In the genomic region with DNA sequence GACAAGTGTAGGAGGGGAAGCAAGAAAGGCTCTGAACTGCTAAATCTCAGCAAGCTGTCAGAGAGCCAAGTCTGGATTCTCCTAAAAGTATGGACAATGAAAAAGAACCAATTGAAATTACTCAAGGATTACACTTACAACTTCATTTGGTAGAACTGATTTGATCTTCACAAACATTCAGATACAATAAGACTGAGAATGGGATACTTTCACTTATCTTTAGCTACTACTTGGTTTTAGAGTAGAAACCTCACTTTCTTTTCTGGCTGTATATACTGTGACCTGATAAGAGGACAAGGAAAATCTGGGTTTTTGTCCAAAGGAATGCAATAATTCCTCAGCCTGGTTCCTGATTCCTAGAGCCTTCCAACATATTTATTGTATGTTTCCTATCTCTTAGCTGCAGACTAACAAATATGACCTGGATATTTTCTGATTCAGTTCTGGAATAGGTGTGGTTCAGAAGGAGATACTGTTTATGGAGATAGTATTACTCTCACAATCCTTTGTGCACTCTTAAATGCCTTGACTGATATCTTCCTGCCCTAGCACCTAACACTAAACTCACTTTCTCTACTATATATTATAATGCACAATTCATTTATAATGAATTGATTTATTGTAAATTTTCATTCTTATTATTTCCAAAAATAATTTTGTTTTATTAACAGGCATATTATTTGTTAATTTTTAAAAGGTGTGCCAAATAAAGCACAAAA, we compare ENCODE assay signal across 13 cellular contexts. TPM values are rescaled to one million over a fixed set of nuclear protein-coding genes. Genes with fewer than 3 reads are reported as not detected.
DNase-seq lines count a peak whose midpoint lies in the region; ATAC-seq, FAIRE-seq and TF ChIP-seq lines count a peak whose summit lies in the region.
"Had no signal": no experiment of that assay in that cellular context is flagged by ENCODE, and none has a peak within 500 bp of the region (broad histone marks: within the 10 kb centered on the region; RNA-seq: fewer than 3 reads in every experiment).

No MANE protein-coding gene starts in this region.

- FAIRE-seq in bronchial epithelial cell (lab: Jason Lieb, UNC) = no peak

- no peak overlapping the region for H2AK9ac ChIP-seq in IMR-90 (replicated peaks; ENCODE audit: low read depth, low read length, poor library complexity)

- peak overlapping the region; percentile 95 for H3K4ac ChIP-seq in IMR-90 (ENCODE audit: low read depth, low read length)

- peak overlapping the region; percentile 63 for H2BK5ac ChIP-seq in IMR-90 (ENCODE audit: low read depth, low read length, poor library complexity, severe bottlenecking)

- no peaks in the 10 kb centered on the region for H3K36me3 Mint-ChIP-seq in naive thymus-derived CD4-positive, alpha-beta T cell
- no peaks in the 10 kb centered on the region for H3K36me3 Mint-ChIP-seq in activated T-helper 17 cell treated with anti-CD3 and anti-CD28 coated beads, Interleukin-2, amount 50 U/mL, for 72 hours (ENCODE audit: low read depth)

- H2AFZ ChIP-seq in IMR-90 (replicated peaks; ENCODE audit: low read length, poor library complexity) = no peak overlapping the region

- H4K5ac ChIP-seq in IMR-90 (ENCODE audit: low read depth, low read length) = peak overlapping the region; percentile 40

- no peaks in the 10 kb centered on the region for H3K9me3 Mint-ChIP-seq in naive thymus-derived CD4-positive, alpha-beta T cell
- no peaks in the 10 kb centered on the region for H3K9me3 Mint-ChIP-seq in activated T-helper 17 cell treated with anti-CD3 and anti-CD28 coated beads, Interleukin-2, amount 50 U/mL, for 72 hours

- H3K4me3 Mint-ChIP-seq in naive thymus-derived CD4-positive, alpha-beta T cell = peak overlapping the region in 2 of 10 donors; percentile 8 to 47
- no peak overlapping the region for H3K4me3 Mint-ChIP-seq in activated T-helper 17 cell treated with anti-CD3 and anti-CD28 coated beads, Interleukin-2, amount 50 U/mL, for 72 hours
- H3K4me3 Mint-ChIP-seq: activated CD8-positive, alpha-beta T cell treated with anti-CD3 and anti-CD28 coated beads for 36 hours had no signal

- intact Hi-C loops in IMR-90 (cut with micrococcal nuclease) = no loop called here
- intact Hi-C loops in naive thymus-derived CD4-positive, alpha-beta T cell (cut with micrococcal nuclease) = loop anchor here in 1 of 2 donors (1.0 to 2.0 kb wide), 2 partner anchors 8 to 250 kb away; no protein-coding TSS in a partner anchor

- TF ChIP-seq CTCF in IMR-90 (conservative IDR thresholded peaks at IDR 0.05; ENCODE audit: low read depth, low read length) (no peak), bronchial epithelial cell (IDR thresholded peaks at IDR 0.05; ENCODE audit: insufficient read depth, low read length, severe bottlenecking) (no peak)

- H3K4me3 ChIP-seq in IMR-90 (ENCODE audit: insufficient read depth, low read depth, low read length) (no peak overlapping the region), bronchial epithelial cell (ENCODE audit: low read depth, low read length) (no peak overlapping the region)
- H3K4me3 ChIP-seq in naive thymus-derived CD4-positive, alpha-beta T cell (ENCODE audit: low read length) = no peak overlapping the region
- H3K4me3 ChIP-seq: BLaER1 had no signal

- TF ChIP-seq POLR2A in IMR-90 (IDR thresholded peaks at IDR 0.05; ENCODE audit: low read depth, low read length) = no peak

- CTCF ChIA-PET in IMR-90 (lab: Yijun Ruan, JAX) = no interaction called here
- CTCF ChIA-PET in naive thymus-derived CD4-positive, alpha-beta T cell (lab: Charles Lee) = interaction anchor here (0.6 to 1.7 kb wide), 4 partner anchors 115 to 251 kb away, joined by 3 to 6 read pairs (median 4); no protein-coding TSS in a partner anchor

- DNase-seq in EL = peak; percentile 5
- DNase-seq in IMR-90 = no peak
- peak; percentile 49 for DNase-seq in bronchial epithelial cell (ENCODE audit: low read depth)
- DNase-seq in naive thymus-derived CD4-positive, alpha-beta T cell = no peak
- no peak for DNase-seq in pons (ENCODE audit: low spot score)
- DNase-seq in NCI-H1436 treated with DMSO at 0.1 percent for 48 hours (lab: John Stamatoyannopoulos, UW) = no peak
- DNase-seq: activated CD8-positive, alpha-beta T cell treated with anti-CD3 and anti-CD28 coated beads for 36 hours; aorta; NCI-H2029; NCI-H524 treated with DMSO at 0.1 percent for 48 hours had no signal

- dilution Hi-C loops in IMR-90 (cut with HindIII; ENCODE audit: low sequenced_read_pairs, unreplicated experiment) = no loop called here

- peak overlapping the region; percentile 74 for H4K91ac ChIP-seq in IMR-90 (ENCODE audit: insufficient read depth, low read depth, low read length)

- peaks cover 7% of the 10 kb centered on the region; the same call in 1 of the 2 replicates for H3K9me1 ChIP-seq in IMR-90 (ENCODE audit: insufficient read depth, low read length)

- H3K27ac ChIP-seq in IMR-90 (ENCODE audit: insufficient read depth, low read length) = peak overlapping the region; percentile 59; the same call in 1 of the 2 replicates
- no peak overlapping the region for H3K27ac ChIP-seq in naive thymus-derived CD4-positive, alpha-beta T cell (ENCODE audit: low read depth, low read length)
- H3K27ac ChIP-seq: BLaER1 had no signal

- peaks cover 9% of the 10 kb centered on the region for H3K4me1 ChIP-seq in IMR-90 (ENCODE audit: control insufficient read depth, insufficient read depth, low read length)
- no peaks in the 10 kb centered on the region for H3K4me1 ChIP-seq in naive thymus-derived CD4-positive, alpha-beta T cell (ENCODE audit: control insufficient read depth in 2 of 2, insufficient read depth in 2 of 2, low read length in 2 of 2)
- H3K4me1 ChIP-seq: BLaER1 had no signal

- POLR2A ChIA-PET in IMR-90 (lab: Charles Lee; ENCODE audit: unreplicated experiment) = no interaction called here
- POLR2A ChIA-PET in naive thymus-derived CD4-positive, alpha-beta T cell (lab: Charles Lee) = no interaction called here

- peak overlapping the region; percentile 39; the same call in 1 of the 3 replicates for H2BK15ac ChIP-seq in IMR-90 (ENCODE audit: low read depth, low read length)

- peak overlapping the region; percentile 47; the same call in 1 of the 2 replicates for H3K18ac ChIP-seq in IMR-90 (ENCODE audit: low read depth, low read length)

- H4K20me1 ChIP-seq in IMR-90 (ENCODE audit: insufficient read depth, low read length) = no peaks in the 10 kb centered on the region
- H4K20me1 ChIP-seq: BLaER1 had no signal

- H3K14ac ChIP-seq in IMR-90 (replicated peaks; ENCODE audit: low read depth, low read length) = peak overlapping the region; percentile 96

- H2BK20ac ChIP-seq in IMR-90 (ENCODE audit: low read depth, low read length) = peak overlapping the region; percentile 92

- peak overlapping the region; percentile 98; the same call in 1 of the 2 replicates for H2AK5ac ChIP-seq in IMR-90 (ENCODE audit: low read depth, low read length)

- peak overlapping the region in 1 of 2 experiments; percentile 59; a peak in 2 of 4 replicates for H4K8ac ChIP-seq in IMR-90 (ENCODE audit: low read depth in 2 of 2, low read length in 2 of 2)

- H3K36me3 ChIP-seq in IMR-90 (ENCODE audit: control insufficient read depth, insufficient read depth, low read length) = peaks cover 5% of the 10 kb centered on the region; the same call in 1 of the 2 replicates
- no peaks in the 10 kb centered on the region for H3K36me3 ChIP-seq in bronchial epithelial cell (ENCODE audit: control insufficient read depth, insufficient read depth, low read length)
- no peaks in the 10 kb centered on the region for H3K36me3 ChIP-seq in naive thymus-derived CD4-positive, alpha-beta T cell (ENCODE audit: control insufficient read depth in 2 of 3, insufficient read depth in 3 of 3, low read length in 3 of 3)
- H3K36me3 ChIP-seq: BLaER1 had no signal

- H3K9ac ChIP-seq in IMR-90 (ENCODE audit: low read depth, low read length) = no peak overlapping the region
- H3K9ac ChIP-seq: BLaER1 had no signal

- in situ Hi-C loops in IMR-90 (cut with MboI; ENCODE audit: low sequenced_read_pairs) = no loop called here

- peaks cover 0 to 8% (median 0%) of the 10 kb centered on the region in 5 donors for H3K27me3 Mint-ChIP-seq in naive thymus-derived CD4-positive, alpha-beta T cell
- no peaks in the 10 kb centered on the region for H3K27me3 Mint-ChIP-seq in activated T-helper 17 cell treated with anti-CD3 and anti-CD28 coated beads, Interleukin-2, amount 50 U/mL, for 72 hours
- H3K27me3 Mint-ChIP-seq: activated CD8-positive, alpha-beta T cell treated with anti-CD3 and anti-CD28 coated beads for 36 hours had no signal

- peak overlapping the region; percentile 62 for H3K4me2 ChIP-seq in IMR-90 (ENCODE audit: low read depth, low read length)
- H3K4me2 ChIP-seq: BLaER1 had no signal

- H3K27me3 ChIP-seq in IMR-90 (ENCODE audit: control insufficient read depth, insufficient read depth, low read length) = no peaks in the 10 kb centered on the region
- no peaks in the 10 kb centered on the region for H3K27me3 ChIP-seq in bronchial epithelial cell (ENCODE audit: control insufficient read depth, insufficient read depth, low read length)
- no peaks in the 10 kb centered on the region for H3K27me3 ChIP-seq in naive thymus-derived CD4-positive, alpha-beta T cell (ENCODE audit: control insufficient read depth in 2 of 2, insufficient read depth in 2 of 2, low read length in 2 of 2)
- H3K27me3 ChIP-seq: BLaER1 had no signal

- H3K56ac ChIP-seq in IMR-90 (ENCODE audit: extremely low read depth, insufficient read depth, low read length) = no peak overlapping the region

- H2BK120ac ChIP-seq in IMR-90 (ENCODE audit: low read depth, low read length) = peak overlapping the region; percentile 92

- H3K9me3 ChIP-seq in IMR-90 (ENCODE audit: control insufficient read depth, insufficient read depth, low read length) = no peaks in the 10 kb centered on the region
- no peaks in the 10 kb centered on the region for H3K9me3 ChIP-seq in naive thymus-derived CD4-positive, alpha-beta T cell (ENCODE audit: control insufficient read depth in 2 of 3, low read length in 3 of 3)
- H3K9me3 ChIP-seq: BLaER1 had no signal

- ATAC-seq in IMR-90 (ENCODE audit: low read depth) = no peak
- no peak for ATAC-seq in naive thymus-derived CD4-positive, alpha-beta T cell
- ATAC-seq in activated T-helper 17 cell treated with anti-CD3 and anti-CD28 coated beads, Interleukin-2, amount 50 U/mL, for 72 hours (replicated peaks) = no peak
- ATAC-seq in GM18907 (IDR thresholded peaks at IDR 0.05; ENCODE audit: unreplicated experiment) = no peak

- TF ChIP-seq RAD21 in IMR-90 (IDR thresholded peaks at IDR 0.05; ENCODE audit: low read length) = no peak

- peaks cover 8 to 17% of the 10 kb centered on the region in 2 experiments; a peak in 3 of 4 replicates for H3K79me1 ChIP-seq in IMR-90 (ENCODE audit: low read depth in 1 of 2, low read length in 2 of 2)

- no TSS peak for BruUV-seq in IMR-90 (replicated peaks; lab: Mats Ljungman, UMichigan)

- H3K27ac Mint-ChIP-seq in naive thymus-derived CD4-positive, alpha-beta T cell = peak overlapping the region in 6 of 9 donors; percentile 1 to 64 (median 25)
- no peak overlapping the region for H3K27ac Mint-ChIP-seq in activated T-helper 17 cell treated with anti-CD3 and anti-CD28 coated beads, Interleukin-2, amount 50 U/mL, for 72 hours
- H3K27ac Mint-ChIP-seq: activated CD8-positive, alpha-beta T cell treated with anti-CD3 and anti-CD28 coated beads for 36 hours had no signal

- peaks cover 0 to 42% (median 22%) of the 10 kb centered on the region in 7 donors for H3K4me1 Mint-ChIP-seq in naive thymus-derived CD4-positive, alpha-beta T cell
- no peaks in the 10 kb centered on the region for H3K4me1 Mint-ChIP-seq in activated T-helper 17 cell treated with anti-CD3 and anti-CD28 coated beads, Interleukin-2, amount 50 U/mL, for 72 hours

- H3K23ac ChIP-seq in IMR-90 (ENCODE audit: low read depth, low read length) = peak overlapping the region; percentile 93

RNA-seq across cellular contexts. Expression of gene SEMA3A, which starts 7.3 kb away (rescaled TPM):
- total RNA-seq in IMR-90 (2012; rRNA removed) (187 and 213 TPM in 2 replicates), bronchial epithelial cell (57.7 and 60.3 TPM in 2 replicates)
- 27.0 and 31.2 TPM in 2 replicates for polyA plus RNA-seq in IMR-90 (2012; rRNA removed)
- 4.9 and 6.8 TPM in 2 replicates for polyA plus RNA-seq in IMR-90 (2012; cell fraction: cytosol; rRNA removed)
- 2.4 and 22.8 TPM in 2 replicates for polyA plus RNA-seq in IMR-90 (2012; cell fraction: nucleus; rRNA removed; ENCODE audit: low replicate concordance)
- total RNA-seq in naive thymus-derived CD4-positive, alpha-beta T cell = 1 to 10 TPM in 4 of 5 experiments, under 1 TPM in 1; 0.29 to 3.0 (median 1.6) TPM
- polyA plus RNA-seq in naive thymus-derived CD4-positive, alpha-beta T cell = under 1 TPM; 0.37 to 0.67 TPM
- total RNA-seq in activated T-helper 17 cell treated with anti-CD3 and anti-CD28 coated beads, Interleukin-2, amount 50 U/mL, for 72 hours = under 1 TPM in 1 of 2 donors, not detected in 1; 0.13 TPM

Comparison
In these comparisons a context has a peak if more than half of its experiments do, and no peak if none do; other contexts are left out.
1. DNase-seq: peak in EL (single experiment) and bronchial epithelial cell (single experiment); none in IMR-90 (single experiment), naive thymus-derived CD4-positive, alpha-beta T cell (0 of 9), pons (single experiment) and NCI-H1436 treated with DMSO at 0.1 percent for 48 hours (single experiment).
2. RNA of gene SEMA3A, which starts 7.3 kb away (total RNA-seq): 187 to 213 TPM in IMR-90 and 57.7 to 60.3 TPM in bronchial epithelial cell; 0.29 to 3.0 TPM in naive thymus-derived CD4-positive, alpha-beta T cell and 0.13 TPM in activated T-helper 17 cell treated with anti-CD3 and anti-CD28 coated beads, Interleukin-2, amount 50 U/mL, for 72 hours; every median in the first group is over 10 times any median in the second.